In the genomic region with DNA sequence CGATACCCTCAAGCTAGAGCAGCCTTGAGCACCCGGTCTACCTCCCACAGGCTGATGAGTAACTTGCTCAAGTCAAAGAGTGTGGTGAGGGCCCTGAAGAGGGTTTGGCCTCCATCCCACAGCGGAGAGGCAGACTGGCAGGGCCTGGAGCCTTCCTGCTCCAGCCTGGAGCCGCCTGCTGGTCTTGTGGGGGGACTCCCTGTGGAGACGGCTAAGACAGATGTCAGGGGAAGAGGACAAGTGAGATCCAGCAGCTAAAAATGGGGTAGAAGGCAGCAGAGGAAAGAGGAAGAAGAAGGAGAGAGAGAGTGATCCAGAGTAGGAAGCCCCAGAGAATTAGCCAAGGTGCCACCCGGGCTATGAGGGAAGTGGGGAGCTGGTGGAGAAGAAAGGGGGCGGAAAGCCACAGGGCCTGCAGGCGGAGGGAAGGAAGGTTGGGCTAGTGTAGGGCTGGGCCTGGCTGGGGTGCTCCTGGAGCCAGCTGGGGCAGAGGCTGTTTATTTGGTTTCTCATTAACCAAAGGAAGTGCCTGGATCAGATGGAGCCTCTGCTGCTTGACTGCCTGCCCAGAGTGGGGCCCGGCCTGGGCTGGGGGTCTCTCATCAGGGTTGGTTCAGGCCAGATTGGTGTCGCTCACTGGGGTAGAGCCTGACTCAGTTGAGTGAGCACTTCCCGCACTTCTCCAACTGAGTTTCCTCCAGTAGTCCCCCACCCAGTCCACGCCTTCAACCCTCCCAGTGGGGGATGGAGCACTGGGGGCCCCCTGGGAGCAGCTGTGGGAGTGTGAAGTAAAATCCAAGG, we compare ENCODE assay signal across 13 cellular contexts. TPM values are rescaled to one million over a fixed set of nuclear protein-coding genes. Genes with fewer than 3 reads are reported as not detected.
A peak's percentile ranks its signal among the peaks of the same experiment; 100 is the strongest.
DNase-seq lines count a peak whose midpoint lies in the region; ATAC-seq and TF ChIP-seq lines count a peak whose summit lies in the region.
"Had no signal": no experiment of that assay in that cellular context is flagged by ENCODE, and none has a peak within 500 bp of the region (broad histone marks: within the 10 kb centered on the region; RNA-seq: fewer than 3 reads in every experiment).

No MANE protein-coding gene starts in this region.

- H3K27me3 Mint-ChIP-seq in T-helper 1 cell treated with Interleukin-12 subunit alpha and Interleukin-12 subunit beta and Interleukin-4 antibody, amounts not matched to agents 30 μg/mL and 1 μg/mL, for 36 hours (ENCODE audit: low read depth), result no peaks in the 10 kb centered on the region
- no peaks in the 10 kb centered on the region for H3K27me3 Mint-ChIP-seq in CD4-positive, alpha-beta T cell
- H3K27me3 Mint-ChIP-seq: effector memory CD8-positive, alpha-beta T cell had no signal

- no peak overlapping the region for H3K4me3 ChIP-seq in transverse colon

- ATAC-seq in left lobe of liver (peak; percentile 83), GM21381 (IDR thresholded peaks at IDR 0.05; ENCODE audit: unreplicated experiment) (no peak)
- ATAC-seq in CD4-positive, alpha-beta T cell (ENCODE audit: poor library complexity), result no peak
- ATAC-seq: effector memory CD8-positive, alpha-beta T cell had no signal

- H3K4me1 Mint-ChIP-seq in T-helper 1 cell treated with Interleukin-12 subunit alpha and Interleukin-12 subunit beta and Interleukin-4 antibody, amounts not matched to agents 30 μg/mL and 1 μg/mL, for 36 hours (ENCODE audit: low read depth), result no peaks in the 10 kb centered on the region
- H3K4me1 Mint-ChIP-seq in CD4-positive, alpha-beta T cell (ENCODE audit: low read depth), result no peaks in the 10 kb centered on the region

- no peak for TF ChIP-seq CTCF in transverse colon (IDR thresholded peaks at IDR 0.05)
- no peak for TF ChIP-seq CTCF in CD4-positive, alpha-beta T cell (IDR thresholded peaks at IDR 0.05)

- H3K36me3 Mint-ChIP-seq in T-helper 1 cell treated with Interleukin-12 subunit alpha and Interleukin-12 subunit beta and Interleukin-4 antibody, amounts not matched to agents 30 μg/mL and 1 μg/mL, for 36 hours (ENCODE audit: low read depth), result no peaks in the 10 kb centered on the region
- peaks cover 5% of the 10 kb centered on the region for H3K36me3 Mint-ChIP-seq in CD4-positive, alpha-beta T cell (ENCODE audit: low read depth)

- H3K27ac ChIP-seq in transverse colon, result peak overlapping the region; percentile 82 to 86 (median 84)
- H3K27ac ChIP-seq in CD4-positive, alpha-beta T cell (ENCODE audit: low read depth, low read length), result no peak overlapping the region

- H3K9me3 ChIP-seq in transverse colon, result no peaks in the 10 kb centered on the region
- no peaks in the 10 kb centered on the region for H3K9me3 ChIP-seq in CD4-positive, alpha-beta T cell (ENCODE audit: control insufficient read depth, low read length)

- TF ChIP-seq POLR2A in transverse colon (IDR thresholded peaks at IDR 0.05), result no peak

- in situ Hi-C loops in transverse colon (cut with MboI; ENCODE audit: low pct_ligation_motif_present in 1 of 4, low pct_unique_long_range_greater_than_20kb in 1 of 4, low sequenced_read_pairs in 3 of 4), result no loop called here

- H3K4me1 ChIP-seq in transverse colon, result peaks cover 5 to 46% (median 20%) of the 10 kb centered on the region in 4 donors

- WGBS in transverse colon (ENCODE audit: low coverage in 1 of 2), 2 donors, result 55% methylated on average over 12 of the region's 12 CpGs; no CpG with 5 or more reads in 1 of the 2 donors

- POLR2A ChIA-PET in CD4-positive, alpha-beta T cell (lab: Charles Lee), result no interaction called here

- H3K9me3 Mint-ChIP-seq in T-helper 1 cell treated with Interleukin-12 subunit alpha and Interleukin-12 subunit beta and Interleukin-4 antibody, amounts not matched to agents 30 μg/mL and 1 μg/mL, for 36 hours, result no peaks in the 10 kb centered on the region
- H3K9me3 Mint-ChIP-seq in CD4-positive, alpha-beta T cell, result no peaks in the 10 kb centered on the region
- H3K9me3 Mint-ChIP-seq: effector memory CD8-positive, alpha-beta T cell had no signal

- intact Hi-C loops in transverse colon (cut with DNase I; ENCODE audit: low total_unique reads), result no loop called here
- intact Hi-C loops in CD4-positive, alpha-beta T cell (cut with DNase I, micrococcal nuclease), result no loop called here

- H3K27ac Mint-ChIP-seq in T-helper 1 cell treated with Interleukin-12 subunit alpha and Interleukin-12 subunit beta and Interleukin-4 antibody, amounts not matched to agents 30 μg/mL and 1 μg/mL, for 36 hours, result peak overlapping the region; percentile 2
- H3K27ac Mint-ChIP-seq in CD4-positive, alpha-beta T cell, result no peak overlapping the region
- H3K27ac Mint-ChIP-seq: effector memory CD8-positive, alpha-beta T cell had no signal

- no peak overlapping the region for H3K4me3 Mint-ChIP-seq in T-helper 1 cell treated with Interleukin-12 subunit alpha and Interleukin-12 subunit beta and Interleukin-4 antibody, amounts not matched to agents 30 μg/mL and 1 μg/mL, for 36 hours
- no peak overlapping the region for H3K4me3 Mint-ChIP-seq in CD4-positive, alpha-beta T cell
- H3K4me3 Mint-ChIP-seq: effector memory CD8-positive, alpha-beta T cell had no signal

- DNase-seq in T-helper 1 cell (no peak), brain pericyte (ENCODE audit: low read depth, low spot score) (peak; percentile 41), left lobe of liver (ENCODE audit: low spot score) (peak; percentile 57), transverse colon (peak; percentile 51)
- DNase-seq in CD4-positive, alpha-beta T cell, result no peak
- no peak for DNase-seq in activated CD4-positive, alpha-beta T cell treated with anti-CD3 and anti-CD28 coated beads, Interleukin-2, amount 50 U/mL, for 48 hours
- DNase-seq: activated gamma-delta T cell; effector memory CD8-positive, alpha-beta T cell; HCEC 1CT; NCI-H1092; OCI-M1 had no signal

- no peak for TF ChIP-seq EP300 in transverse colon (IDR thresholded peaks at IDR 0.05; ENCODE audit: low read depth)

- CTCF ChIA-PET in CD4-positive, alpha-beta T cell (lab: Charles Lee), result no interaction called here

- no peaks in the 10 kb centered on the region for H3K36me3 ChIP-seq in transverse colon

- no peaks in the 10 kb centered on the region for H3K27me3 ChIP-seq in transverse colon
- H3K27me3 ChIP-seq in CD4-positive, alpha-beta T cell (ENCODE audit: control insufficient read depth, insufficient read depth, low read length), result no peaks in the 10 kb centered on the region

RNA-seq across cellular contexts. Expression of a gene that starts 14.2 kb away (rescaled TPM):
- 10.8 TPM for total RNA-seq in left lobe of liver
- 10 to 100 TPM; 54.1 to 85.3 (median 69.0) TPM for total RNA-seq in transverse colon
- 1 to 10 TPM; 2.9 to 3.1 TPM for total RNA-seq in CD4-positive, alpha-beta T cell

Comparison
In these comparisons a context has a peak if more than half of its experiments do, and no peak if none do; other contexts are left out.
1. DNase-seq: peak in brain pericyte (single experiment), left lobe of liver (single experiment) and transverse colon (single experiment); none in T-helper 1 cell (0 of 5), CD4-positive, alpha-beta T cell (0 of 10) and activated CD4-positive, alpha-beta T cell treated with anti-CD3 and anti-CD28 coated beads, Interleukin-2, amount 50 U/mL, for 48 hours (0 of 2).